Comparison of ENCODE assay signal across 1 cellular context in the genomic region with DNA sequence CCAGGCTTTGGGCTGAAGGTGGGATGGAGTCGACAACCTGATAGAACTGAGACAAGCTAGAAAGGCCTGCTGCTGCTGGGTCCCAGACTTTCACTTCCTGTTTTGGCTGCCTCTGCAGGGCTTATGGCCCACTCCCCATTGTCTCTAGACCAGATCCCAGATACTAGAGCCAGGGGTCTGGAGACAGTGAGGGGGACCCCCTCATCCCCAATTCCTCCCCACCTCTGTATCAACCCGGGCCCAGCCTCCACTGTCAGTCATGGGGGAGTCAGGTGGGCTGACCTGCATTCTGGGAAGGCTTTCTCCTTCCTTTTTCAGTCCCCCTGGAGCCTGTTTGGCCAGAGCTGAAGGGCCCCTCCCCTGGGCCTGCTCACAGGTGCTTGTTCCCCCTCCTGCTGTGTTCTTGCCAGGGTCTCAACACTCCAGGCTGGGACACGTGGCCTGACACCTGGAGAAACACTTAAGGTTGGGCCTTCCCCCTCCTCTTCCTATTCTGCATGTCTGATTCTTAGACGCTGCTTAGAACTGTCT.
TF ChIP-seq lines count a peak whose summit lies in the region.

No MANE protein-coding gene starts in this region.

TF ChIP-seq in IMR-90, 13 proteins besides CTCF, POLR2A, EP300 and RAD21 (continued from another document):
- no peak for TF ChIP-seq MAZ (IDR thresholded peaks at IDR 0.05; ENCODE audit: borderline replicate concordance, low read depth, low read length)
- no peak for TF ChIP-seq CEBPB (IDR thresholded peaks at IDR 0.05; ENCODE audit: low read depth, low read length)
- TF ChIP-seq NFE2L2 (IDR thresholded peaks at IDR 0.05; ENCODE audit: low read depth, low read length) = no peak
- no peak for TF ChIP-seq RCOR1 (IDR thresholded peaks at IDR 0.05; ENCODE audit: insufficient replicate concordance, low read length)
- TF ChIP-seq, protein P1, sequence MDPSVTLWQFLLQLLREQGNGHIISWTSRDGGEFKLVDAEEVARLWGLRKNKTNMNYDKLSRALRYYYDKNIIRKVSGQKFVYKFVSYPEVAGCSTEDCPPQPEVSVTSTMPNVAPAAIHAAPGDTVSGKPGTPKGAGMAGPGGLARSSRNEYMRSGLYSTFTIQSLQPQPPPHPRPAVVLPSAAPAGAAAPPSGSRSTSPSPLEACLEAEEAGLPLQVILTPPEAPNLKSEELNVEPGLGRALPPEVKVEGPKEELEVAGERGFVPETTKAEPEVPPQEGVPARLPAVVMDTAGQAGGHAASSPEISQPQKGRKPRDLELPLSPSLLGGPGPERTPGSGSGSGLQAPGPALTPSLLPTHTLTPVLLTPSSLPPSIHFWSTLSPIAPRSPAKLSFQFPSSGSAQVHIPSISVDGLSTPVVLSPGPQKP (IDR thresholded peaks at IDR 0.05; ENCODE audit: borderline replicate concordance, low read depth, low read length) = no peak
- TF ChIP-seq, protein P2, sequence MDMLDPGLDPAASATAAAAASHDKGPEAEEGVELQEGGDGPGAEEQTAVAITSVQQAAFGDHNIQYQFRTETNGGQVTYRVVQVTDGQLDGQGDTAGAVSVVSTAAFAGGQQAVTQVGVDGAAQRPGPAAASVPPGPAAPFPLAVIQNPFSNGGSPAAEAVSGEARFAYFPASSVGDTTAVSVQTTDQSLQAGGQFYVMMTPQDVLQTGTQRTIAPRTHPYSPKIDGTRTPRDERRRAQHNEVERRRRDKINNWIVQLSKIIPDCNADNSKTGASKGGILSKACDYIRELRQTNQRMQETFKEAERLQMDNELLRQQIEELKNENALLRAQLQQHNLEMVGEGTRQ (IDR thresholded peaks at IDR 0.05; ENCODE audit: low read depth, low read length) = no peak
- TF ChIP-seq MAFK (IDR thresholded peaks at IDR 0.05; ENCODE audit: low read depth, low read length) = no peak
- TF ChIP-seq SMC3 (IDR thresholded peaks at IDR 0.05; ENCODE audit: low read depth, low read length) = no peak
TF ChIP-seq in IMR-90: peak in this region for 0.
